ENCODE assay signal across 21 cellular contexts in genomic region chr10:23013581-23014335, GRCh38.
A peak's percentile ranks its signal among the peaks of the same experiment; 100 is the strongest.
DNase-seq lines count a peak whose midpoint lies in the region; ATAC-seq, FAIRE-seq and TF ChIP-seq lines count a peak whose summit lies in the region.
"Had no signal": no experiment of that assay in that cellular context is flagged by ENCODE, and none has a peak within 500 bp of the region (broad histone marks: within the 10 kb centered on the region; RNA-seq: fewer than 3 reads in every experiment).

No MANE protein-coding gene starts in this region.

- H3K9me3 ChIP-seq in K562 (replicated peaks; ENCODE audit: control insufficient read depth, insufficient read depth, low read depth, low read length), result no peaks in the 10 kb centered on the region
- H3K9me3 ChIP-seq: BE2C had no signal

- no TSS peak for BruUV-seq in K562 (replicated peaks; lab: Mats Ljungman, UMichigan)

- no peak for TF ChIP-seq EP300 in K562 (IDR thresholded peaks at IDR 0.05; ENCODE audit: low read length)

- H3K9me1 ChIP-seq in K562 (ENCODE audit: control insufficient read depth, insufficient read depth, low read length), result no peaks in the 10 kb centered on the region

- ATAC-seq in K562, result no peak
- ATAC-seq in HG03354 (IDR thresholded peaks at IDR 0.05; ENCODE audit: poor library complexity, severe bottlenecking, unreplicated experiment), result no peak
- ATAC-seq in HG02678 (IDR thresholded peaks at IDR 0.05; ENCODE audit: unreplicated experiment), result no peak

- intact Hi-C loops in K562 (cut with micrococcal nuclease), result no loop called here

- in situ Hi-C loops in K562 (cut with MboI), result no loop called here

- no peak for TF ChIP-seq POLR2A in K562 (conservative IDR thresholded peaks at IDR 0.05)

- H3K4me3 ChIP-seq in K562, result no peak overlapping the region

- peaks cover 9 to 18% of the 10 kb centered on the region in 2 experiments for H3K4me1 ChIP-seq in K562 (replicated peaks in 1 of 2; ENCODE audit: control insufficient read depth in 2 of 2, insufficient read depth in 2 of 2, low read length in 2 of 2)
- H3K4me1 ChIP-seq: BE2C had no signal

- H3K27ac ChIP-seq in K562 (ENCODE audit: extremely low read depth, low read depth, low read length), result no peak overlapping the region

- H3K36me3 ChIP-seq in K562 (ENCODE audit: control insufficient read depth, insufficient read depth, low read length), result no peaks in the 10 kb centered on the region
- H3K36me3 ChIP-seq: BE2C had no signal

- POLR2A ChIA-PET in K562 (lab: Yijun Ruan, JAX), result interaction anchor here (0.6 kb wide), 1 partner anchor 751 kb away, joined by 3 read pairs; no protein-coding TSS in a partner anchor

- no peak overlapping the region for H2AFZ ChIP-seq in K562 (ENCODE audit: low read depth, low read length)

- no peak for TF ChIP-seq RAD21 in K562 (CRISPR knock-in tag; conservative IDR thresholded peaks at IDR 0.05 in 1 of 2, IDR thresholded peaks at IDR 0.05 in 1 of 2)

- WGBS in K562 (ENCODE audit: insufficient coverage, low coverage, missing lambda C conversion rate), result 58% methylated on average over 2 of the region's 3 CpGs

- FAIRE-seq in K562 (lab: Jason Lieb, UNC), result peak; percentile 37
- peak; percentile 45 for FAIRE-seq in frontal cortex (lab: Jason Lieb, UNC)
- FAIRE-seq: GM12891, HTR-8/SVneo, RCC 7860 had no signal

- no peaks in the 10 kb centered on the region for H3K79me2 ChIP-seq in K562 (ENCODE audit: control insufficient read depth, insufficient read depth, low read length)

- CTCF ChIA-PET in K562 (lab: Yijun Ruan, JAX; ENCODE audit: low intra/inter-chr PET ratio), result no interaction called here

- no peaks in the 10 kb centered on the region for H4K20me1 ChIP-seq in K562 (replicated peaks; ENCODE audit: control insufficient read depth, insufficient read depth, low read length)

- H3K27me3 ChIP-seq in K562 (ENCODE audit: control insufficient read depth in 2 of 2, insufficient read depth in 2 of 2, low read length in 2 of 2), result no peaks in the 10 kb centered on the region
- H3K27me3 ChIP-seq: BE2C had no signal

- no peak for DNase-seq in K562 (ENCODE audit: extremely low read depth in 1 of 4, low spot score in 3 of 4)
- no peak for DNase-seq in frontal cortex (ENCODE audit: low spot score in 2 of 2)
- peak; percentile 83 for DNase-seq in pons (ENCODE audit: low spot score)
- DNase-seq in RKO (ENCODE audit: low spot score), result no peak
- no peak for DNase-seq in LoVo (ENCODE audit: low spot score)
- DNase-seq: BE2C; Calu3; CD8-positive, alpha-beta memory T cell; DMS79 treated with DMSO at 0.1 percent for 48 hours; GF-D8; KBM-7; MM.1S; NCI-H2029; NCI-H446; NCI-H524 treated with DMSO at 0.1 percent for 48 hours; NCI-H774 had no signal

- TF ChIP-seq CTCF in K562 (IDR thresholded peaks at IDR 0.05 in 2 of 3, conservative IDR thresholded peaks at IDR 0.05 in 1 of 3; ENCODE audit: insufficient read depth in 2 of 3, low read depth in 1 of 3, low read length in 3 of 3), result no peak

- no peak overlapping the region for H3K4me2 ChIP-seq in K562 (ENCODE audit: insufficient read depth, low read length)

- H3K9ac ChIP-seq in K562 (ENCODE audit: insufficient read depth in 1 of 2, low read depth in 2 of 2, low read length in 2 of 2), result no peak overlapping the region

TF ChIP-seq in K562, 482 proteins besides CTCF, POLR2A, EP300 and RAD21:
- TF ChIP-seq KDM1A (IDR thresholded peaks at IDR 0.05) (0 out of 4 replicates have a peak, but pooled peaks of 1 of the 2 experiments have one; percentile 17), ZFP1 (CRISPR knock-in tag; IDR thresholded peaks at IDR 0.05) (no peak)
